ENCODE assay signal across 34 cellular contexts in the genomic region with DNA sequence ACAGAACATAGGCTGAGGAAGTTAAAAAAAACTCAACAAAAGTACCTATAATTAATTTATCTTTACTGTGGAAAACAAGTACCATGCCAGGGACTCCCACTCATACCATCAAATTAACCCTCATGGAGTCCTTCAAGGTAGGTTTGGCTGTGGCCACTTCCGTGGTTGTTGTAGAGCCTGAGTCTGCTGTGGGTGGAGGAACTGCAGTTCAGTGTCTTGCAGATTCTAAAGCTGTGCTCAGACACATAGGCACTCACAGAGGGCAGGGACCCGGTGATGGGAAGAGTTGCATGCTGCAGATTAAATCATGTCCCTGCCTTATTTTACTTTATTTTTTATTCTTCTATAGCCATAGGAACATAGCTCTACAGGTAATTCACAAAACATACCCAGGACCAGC.
"Had no signal": no experiment of that assay in that cellular context is flagged by ENCODE, and none has a peak within 500 bp of the region (broad histone marks: within the 10 kb centered on the region; RNA-seq: fewer than 3 reads in every experiment).

No MANE protein-coding gene starts in this region.

- H3K4me3 ChIP-seq: MG63 had no signal

- H3K9me3 ChIP-seq: MG63 had no signal

- H3K36me3 ChIP-seq: MG63 had no signal

- H3K27me3 ChIP-seq: MG63 had no signal

- DNase-seq: Karpas-422, Kasumi-1, MG63, MM.1S, MV-4-11, NCI-H1048, NCI-H1092, NCI-H1092 treated with DMSO at 0.1 percent for 48 hours, NCI-H1105, NCI-H1105 treated with DMSO at 0.1 percent for 48 hours, NCI-H1417, NCI-H1417 treated with DMSO at 0.1 percent for 48 hours, NCI-H1436, NCI-H1436 treated with DMSO at 0.1 percent for 48 hours, NCI-H146, NCI-H1694, NCI-H1694 treated with DMSO at 0.1 percent for 48 hours, NCI-H187, NCI-H187 treated with DMSO at 0.1 percent for 48 hours, NCI-H1930, NCI-H2029, NCI-H2029 treated with DMSO at 0.1 percent for 48 hours, NCI-H2081, NCI-H2081 treated with DMSO at 0.1 percent for 48 hours, NCI-H2107, NCI-H2171, NCI-H2171 treated with DMSO at 0.1 percent for 48 hours, NCI-H2227 treated with DMSO at 0.1 percent for 48 hours, NCI-H226, NCI-H345, NCI-H446, NCI-H446 treated with DMSO at 0.1 percent for 48 hours, NCI-H510A, NCI-H510A treated with DMSO at 0.1 percent for 48 hours had no signal
